12 cellular contexts compared by ENCODE assay signal in genomic region chr16:19765860-19766553, GRCh38. TPM values are rescaled to one million over a fixed set of nuclear protein-coding genes. Genes with fewer than 3 reads are reported as not detected.
DNase-seq lines count a peak whose midpoint lies in the region; ATAC-seq and TF ChIP-seq lines count a peak whose summit lies in the region.
"Had no signal": no experiment of that assay in that cellular context is flagged by ENCODE, and none has a peak within 500 bp of the region (broad histone marks: within the 10 kb centered on the region; RNA-seq: fewer than 3 reads in every experiment).

No MANE protein-coding gene starts in this region.

- H3K9me3 ChIP-seq in lower lobe of right lung (no peaks in the 10 kb centered on the region), WERI-Rb-1 (ENCODE audit: severe bottlenecking) (no peaks in the 10 kb centered on the region)

- peak overlapping the region; percentile 18 for H3K27ac ChIP-seq in lower lobe of right lung
- peak overlapping the region; percentile 94 for H3K27ac ChIP-seq in temporal lobe (ENCODE audit: low read depth, low read length)
- no peak overlapping the region for H3K27ac ChIP-seq in WERI-Rb-1
- H3K27ac ChIP-seq: SJCRH30 had no signal

- DNase-seq in amygdala (lab: John Stamatoyannopoulos, UW) (peak; percentile 10 to 95 (median 76)), fibroblast of peridontal ligament (ENCODE audit: extremely low read depth) (peak; percentile 53), lower lobe of right lung (peak; percentile 72), WERI-Rb-1 (no peak)
- no peak for DNase-seq in activated CD8-positive, alpha-beta T cell treated with anti-CD3 and anti-CD28 coated beads, Interleukin-2, amount 10 ng/mL, durations not matched to agents 7 days and 5 days
- DNase-seq in activated CD4-positive, alpha-beta T cell treated with anti-CD3 and anti-CD28 coated beads, Interleukin-2, amount 10 ng/mL, durations not matched to agents 24 days and 14 days = no peak
- DNase-seq: effector CD8-positive, alpha-beta T cell; SJCRH30 had no signal

- no peaks in the 10 kb centered on the region for H3K27me3 Mint-ChIP-seq in activated CD8-positive, alpha-beta T cell treated with anti-CD3 and anti-CD28 coated beads, Interleukin-2, amount 10 ng/mL, durations not matched to agents 7 days and 5 days (ENCODE audit: low read depth)
- no peaks in the 10 kb centered on the region for H3K27me3 Mint-ChIP-seq in activated CD4-positive, alpha-beta T cell treated with anti-CD3 and anti-CD28 coated beads, Interleukin-2, amount 10 ng/mL, durations not matched to agents 24 days and 14 days

- TF ChIP-seq CTCF in lower lobe of right lung (IDR thresholded peaks at IDR 0.05) (no peak), WERI-Rb-1 (IDR thresholded peaks at IDR 0.05; ENCODE audit: low read depth, low read length) (no peak)

- no peak overlapping the region for H3K4me3 Mint-ChIP-seq in activated CD8-positive, alpha-beta T cell treated with anti-CD3 and anti-CD28 coated beads, Interleukin-2, amount 10 ng/mL, durations not matched to agents 7 days and 5 days
- H3K4me3 Mint-ChIP-seq in activated CD4-positive, alpha-beta T cell treated with anti-CD3 and anti-CD28 coated beads, Interleukin-2, amount 10 ng/mL, durations not matched to agents 24 days and 14 days = no peak overlapping the region
- H3K4me3 Mint-ChIP-seq: activated naive CD8-positive, alpha-beta T cell; CD14-positive monocyte had no signal

- intact Hi-C loops in lower lobe of right lung (cut with DNase I) = no loop called here
- intact Hi-C loops in activated CD4-positive, alpha-beta T cell treated with anti-CD3 and anti-CD28 coated beads, Interleukin-2, amount 10 ng/mL, durations not matched to agents 24 days and 14 days (cut with micrococcal nuclease) = no loop called here

- POLR2A ChIA-PET in activated CD8-positive, alpha-beta T cell treated with anti-CD3 and anti-CD28 coated beads, Interleukin-2, amount 10 ng/mL, durations not matched to agents 7 days and 5 days (lab: Charles Lee) = no interaction called here

- ATAC-seq in lower lobe of right lung = peak; percentile 18 to 65
- ATAC-seq in activated CD8-positive, alpha-beta T cell treated with anti-CD3 and anti-CD28 coated beads, Interleukin-2, amount 10 ng/mL, durations not matched to agents 7 days and 5 days = no peak
- no peak for ATAC-seq in GM21526 (IDR thresholded peaks at IDR 0.05; ENCODE audit: low FRiP score, unreplicated experiment)

- CTCF ChIA-PET in activated CD8-positive, alpha-beta T cell treated with anti-CD3 and anti-CD28 coated beads, Interleukin-2, amount 10 ng/mL, durations not matched to agents 7 days and 5 days (lab: Charles Lee) = no interaction called here

- no peaks in the 10 kb centered on the region for H3K36me3 Mint-ChIP-seq in activated CD8-positive, alpha-beta T cell treated with anti-CD3 and anti-CD28 coated beads, Interleukin-2, amount 10 ng/mL, durations not matched to agents 7 days and 5 days (ENCODE audit: low read depth)
- H3K36me3 Mint-ChIP-seq in activated CD4-positive, alpha-beta T cell treated with anti-CD3 and anti-CD28 coated beads, Interleukin-2, amount 10 ng/mL, durations not matched to agents 24 days and 14 days (ENCODE audit: low read depth) = no peaks in the 10 kb centered on the region
- H3K36me3 Mint-ChIP-seq: CD14-positive monocyte had no signal

- no peaks in the 10 kb centered on the region for H3K27me3 ChIP-seq in lower lobe of right lung (ENCODE audit: low read depth)
- H3K27me3 ChIP-seq in WERI-Rb-1 (ENCODE audit: insufficient read depth, low read depth, severe bottlenecking) = no peaks in the 10 kb centered on the region
- H3K27me3 ChIP-seq: SJCRH30 had no signal

- no peaks in the 10 kb centered on the region for H3K4me1 Mint-ChIP-seq in activated CD8-positive, alpha-beta T cell treated with anti-CD3 and anti-CD28 coated beads, Interleukin-2, amount 10 ng/mL, durations not matched to agents 7 days and 5 days (ENCODE audit: low read depth)
- H3K4me1 Mint-ChIP-seq in activated CD4-positive, alpha-beta T cell treated with anti-CD3 and anti-CD28 coated beads, Interleukin-2, amount 10 ng/mL, durations not matched to agents 24 days and 14 days = no peaks in the 10 kb centered on the region

- no peak overlapping the region for H3K27ac Mint-ChIP-seq in activated CD8-positive, alpha-beta T cell treated with anti-CD3 and anti-CD28 coated beads, Interleukin-2, amount 10 ng/mL, durations not matched to agents 7 days and 5 days
- H3K27ac Mint-ChIP-seq in activated CD4-positive, alpha-beta T cell treated with anti-CD3 and anti-CD28 coated beads, Interleukin-2, amount 10 ng/mL, durations not matched to agents 24 days and 14 days = no peak overlapping the region
- H3K27ac Mint-ChIP-seq: activated naive CD8-positive, alpha-beta T cell; CD14-positive monocyte had no signal

- H3K9me3 Mint-ChIP-seq in activated CD8-positive, alpha-beta T cell treated with anti-CD3 and anti-CD28 coated beads, Interleukin-2, amount 10 ng/mL, durations not matched to agents 7 days and 5 days (ENCODE audit: insufficient read depth) = no peaks in the 10 kb centered on the region
- peaks cover 6% of the 10 kb centered on the region for H3K9me3 Mint-ChIP-seq in activated CD4-positive, alpha-beta T cell treated with anti-CD3 and anti-CD28 coated beads, Interleukin-2, amount 10 ng/mL, durations not matched to agents 24 days and 14 days

- H3K36me3 ChIP-seq in lower lobe of right lung (no peaks in the 10 kb centered on the region), WERI-Rb-1 (no peaks in the 10 kb centered on the region)
- H3K36me3 ChIP-seq: SJCRH30 had no signal

- H3K4me3 ChIP-seq in lower lobe of right lung = no peak overlapping the region
- no peak overlapping the region for H3K4me3 ChIP-seq in WERI-Rb-1 (ENCODE audit: low read depth, low read length)
- H3K4me3 ChIP-seq: SJCRH30 had no signal

- peaks cover 13% of the 10 kb centered on the region for H3K4me1 ChIP-seq in lower lobe of right lung
- H3K4me1 ChIP-seq: SJCRH30 had no signal

RNA-seq across cellular contexts. Expression of gene IQCK, which starts 47.9 kb away (rescaled TPM):
- total RNA-seq in lower lobe of right lung = 14.1 TPM
- 6.4 TPM for total RNA-seq in temporal lobe
- total RNA-seq in activated CD8-positive, alpha-beta T cell treated with anti-CD3 and anti-CD28 coated beads, Interleukin-2, amount 10 ng/mL, durations not matched to agents 7 days and 5 days = under 1 TPM; 0.81 to 0.97 TPM
- total RNA-seq in activated CD4-positive, alpha-beta T cell treated with anti-CD3 and anti-CD28 coated beads, Interleukin-2, amount 10 ng/mL, durations not matched to agents 24 days and 14 days = 1.0 and 2.0 TPM in 2 replicates

RNA-seq across cellular contexts. Expression of gene KNOP1, which starts 48.0 kb away (rescaled TPM):
- 10.9 TPM for total RNA-seq in lower lobe of right lung
- 18.9 TPM for total RNA-seq in temporal lobe
- 10 to 100 TPM; 22.0 to 23.7 TPM for total RNA-seq in activated CD8-positive, alpha-beta T cell treated with anti-CD3 and anti-CD28 coated beads, Interleukin-2, amount 10 ng/mL, durations not matched to agents 7 days and 5 days
- 36.9 and 37.0 TPM in 2 replicates for total RNA-seq in activated CD4-positive, alpha-beta T cell treated with anti-CD3 and anti-CD28 coated beads, Interleukin-2, amount 10 ng/mL, durations not matched to agents 24 days and 14 days

Comparison
In these comparisons a context has a peak if more than half of its experiments do, and no peak if none do; other contexts are left out.
1. DNase-seq: peak in amygdala (56 of 56), fibroblast of peridontal ligament (single experiment) and lower lobe of right lung (single experiment); none in activated CD8-positive, alpha-beta T cell treated with anti-CD3 and anti-CD28 coated beads, Interleukin-2, amount 10 ng/mL, durations not matched to agents 7 days and 5 days (single experiment), WERI-Rb-1 (single experiment) and activated CD4-positive, alpha-beta T cell treated with anti-CD3 and anti-CD28 coated beads, Interleukin-2, amount 10 ng/mL, durations not matched to agents 24 days and 14 days (single experiment).
2. ATAC-seq: peak in lower lobe of right lung (2 of 2); none in activated CD8-positive, alpha-beta T cell treated with anti-CD3 and anti-CD28 coated beads, Interleukin-2, amount 10 ng/mL, durations not matched to agents 7 days and 5 days (single experiment) and GM21526 (single experiment).